ENCODE assay signal across 13 cellular contexts in the genomic region with DNA sequence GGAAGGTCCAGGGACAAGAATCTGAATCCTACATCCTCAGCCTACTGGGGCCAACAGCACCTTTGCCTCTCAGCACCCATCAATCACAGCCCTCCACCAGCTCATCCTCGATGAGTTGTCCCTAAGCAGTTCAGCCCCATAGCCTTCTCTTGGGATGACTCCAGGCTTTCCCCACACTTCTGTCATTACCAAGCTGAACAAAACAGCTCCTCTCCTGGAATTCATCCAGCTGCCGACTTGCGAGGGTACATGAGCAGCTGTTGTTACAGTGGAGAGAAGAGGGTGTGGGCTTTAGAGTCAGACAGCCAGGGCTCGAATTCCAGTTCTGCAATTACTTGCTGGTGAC.
DNase-seq lines count a peak whose midpoint lies in the region; ATAC-seq, FAIRE-seq and TF ChIP-seq lines count a peak whose summit lies in the region.
"Had no signal": no experiment of that assay in that cellular context is flagged by ENCODE, and none has a peak within 500 bp of the region (broad histone marks: within the 10 kb centered on the region; RNA-seq: fewer than 3 reads in every experiment).

No MANE protein-coding gene starts in this region.

- DNase-seq in Daoy (ENCODE audit: low read depth) (peak; percentile 45), NCI-H446 treated with DMSO at 0.1 percent for 48 hours (lab: John Stamatoyannopoulos, UW) (peak; percentile 63), endothelial cell of umbilical vein (ENCODE audit: low read depth, low spot score) (peak; percentile 29), ecto neural progenitor cell (ENCODE audit: low spot score) (no peak)
- no peak for DNase-seq in activated CD4-positive, alpha-beta T cell treated with anti-CD3 and anti-CD28 coated beads for 48 hours
- DNase-seq in NK-92 treated with Interleukin-12 subunit alpha and Interleukin-12 subunit beta, amount 100 ng/mL, for 24 hours (lab: John Stamatoyannopoulos, UW) = no peak
- DNase-seq: COR-L47, MM.1S, upper lobe of right lung had no signal

- H3K9ac ChIP-seq in endothelial cell of umbilical vein (replicated peaks; ENCODE audit: extremely low read depth, insufficient read depth, low read length) = no peak overlapping the region
- H3K9ac ChIP-seq in mucosa of rectum (ENCODE audit: low read depth in 1 of 2, low read length in 2 of 2) = no peak overlapping the region

- ATAC-seq in HG03095 (IDR thresholded peaks at IDR 0.05; ENCODE audit: unreplicated experiment) = no peak

- no peak overlapping the region for H3K27ac ChIP-seq in endothelial cell of umbilical vein (ENCODE audit: insufficient read depth, low read depth, low read length)
- H3K27ac ChIP-seq in mucosa of rectum (ENCODE audit: low read depth in 2 of 2, low read length in 2 of 2) = peak overlapping the region; percentile 19 to 43
- H3K27ac ChIP-seq: upper lobe of right lung had no signal

- TF ChIP-seq CTCF in endothelial cell of umbilical vein (IDR thresholded peaks at IDR 0.05; ENCODE audit: extremely low read depth in 1 of 2, insufficient read depth in 1 of 2, low read depth in 1 of 2, low read length in 2 of 2) = no peak

- no peak for TF ChIP-seq POLR2A in endothelial cell of umbilical vein (IDR thresholded peaks at IDR 0.05; ENCODE audit: low read depth, low read length)

- H3K4me1 ChIP-seq in endothelial cell of umbilical vein (ENCODE audit: control insufficient read depth, extremely low read depth, insufficient read depth, low read length) = peaks cover 5% of the 10 kb centered on the region
- no peaks in the 10 kb centered on the region for H3K4me1 ChIP-seq in mucosa of rectum (ENCODE audit: control insufficient read depth in 2 of 2, insufficient read depth in 2 of 2, low read length in 2 of 2)
- H3K4me1 ChIP-seq: adrenal gland had no signal

- no peaks in the 10 kb centered on the region for H3K9me1 ChIP-seq in endothelial cell of umbilical vein (replicated peaks; ENCODE audit: control insufficient read depth, extremely low read depth, insufficient read depth, low read length)

- H3K79me2 ChIP-seq in endothelial cell of umbilical vein (ENCODE audit: control insufficient read depth, insufficient read depth, low read length) = no peaks in the 10 kb centered on the region

- FAIRE-seq in endothelial cell of umbilical vein (lab: Jason Lieb, UNC) = no peak
- FAIRE-seq: GM12891 had no signal

- H3K9me3 ChIP-seq in endothelial cell of umbilical vein (replicated peaks; ENCODE audit: control insufficient read depth, insufficient read depth, low read length) (no peaks in the 10 kb centered on the region), mucosa of rectum (ENCODE audit: control insufficient read depth in 2 of 2, low read length in 2 of 2) (peaks cover 0 to 3% of the 10 kb centered on the region in 2 donors)

- H3K36me3 ChIP-seq in endothelial cell of umbilical vein (ENCODE audit: control insufficient read depth in 2 of 2, extremely low read depth in 1 of 2, insufficient read depth in 2 of 2, low read length in 2 of 2) (no peaks in the 10 kb centered on the region), mucosa of rectum (ENCODE audit: control insufficient read depth in 2 of 2, insufficient read depth in 2 of 2, low read length in 2 of 2) (no peaks in the 10 kb centered on the region)
- H3K36me3 ChIP-seq: adrenal gland, upper lobe of right lung had no signal

- no TSS peak for BruUV-seq in endothelial cell of umbilical vein (replicated peaks; lab: Mats Ljungman, UMichigan)

- H4K20me1 ChIP-seq in endothelial cell of umbilical vein (replicated peaks; ENCODE audit: control insufficient read depth, extremely low read depth, insufficient read depth, low read length) = no peaks in the 10 kb centered on the region

- H3K27me3 ChIP-seq in endothelial cell of umbilical vein (ENCODE audit: control insufficient read depth in 2 of 2, insufficient read depth in 2 of 2, low read length in 2 of 2) = no peaks in the 10 kb centered on the region
- H3K27me3 ChIP-seq in mucosa of rectum (ENCODE audit: control insufficient read depth in 2 of 2, insufficient read depth in 2 of 2, low read length in 2 of 2) = no peaks in the 10 kb centered on the region
- H3K27me3 ChIP-seq: adrenal gland, upper lobe of right lung had no signal

- intact Hi-C loops in endothelial cell of umbilical vein (cut with micrococcal nuclease) = no loop called here

- dilution Hi-C loops in endothelial cell of umbilical vein (cut with MboI; ENCODE audit: extremely low pct_ligation_motif_present, low sequenced_read_pairs) = no loop called here

- H2AFZ ChIP-seq in endothelial cell of umbilical vein (ENCODE audit: low read depth, low read length) = peak overlapping the region; percentile 7

- POLR2A ChIA-PET in endothelial cell of umbilical vein (lab: Charles Lee) = interaction anchor here (0.6 kb wide), 1 partner anchor 1223 kb away, joined by 4 read pairs; no protein-coding TSS in a partner anchor

- no peak overlapping the region for H3K4me3 ChIP-seq in endothelial cell of umbilical vein (replicated peaks in 1 of 3; ENCODE audit: insufficient read depth in 1 of 3, low read depth in 1 of 3, low read length in 3 of 3)
- no peak overlapping the region for H3K4me3 ChIP-seq in mucosa of rectum (ENCODE audit: low read length in 2 of 2)
- H3K4me3 ChIP-seq: adrenal gland, upper lobe of right lung had no signal

- H3K4me2 ChIP-seq in endothelial cell of umbilical vein (ENCODE audit: insufficient read depth, low read length) = peak overlapping the region; percentile 6

- CTCF ChIA-PET in endothelial cell of umbilical vein (lab: Charles Lee) = interaction anchor here (0.7 to 2.2 kb wide), 8 partner anchors 14 to 340 kb away, joined by 3 to 12 read pairs (median 5); no protein-coding TSS in a partner anchor

TF ChIP-seq in endothelial cell of umbilical vein, 7 proteins besides CTCF, POLR2A, EP300 and RAD21:
- TF ChIP-seq GATA2 (IDR thresholded peaks at IDR 0.05; ENCODE audit: insufficient read depth, insufficient read length, low read depth, low read length) = no peak

Comparison
In these comparisons a context has a peak if more than half of its experiments do, and no peak if none do; other contexts are left out.
1. DNase-seq: peak in Daoy (single experiment), NCI-H446 treated with DMSO at 0.1 percent for 48 hours (single experiment) and endothelial cell of umbilical vein (single experiment); none in activated CD4-positive, alpha-beta T cell treated with anti-CD3 and anti-CD28 coated beads for 48 hours (single experiment), NK-92 treated with Interleukin-12 subunit alpha and Interleukin-12 subunit beta, amount 100 ng/mL, for 24 hours (single experiment) and ecto neural progenitor cell (single experiment).